20 cellular contexts compared by ENCODE assay signal in the genomic region with DNA sequence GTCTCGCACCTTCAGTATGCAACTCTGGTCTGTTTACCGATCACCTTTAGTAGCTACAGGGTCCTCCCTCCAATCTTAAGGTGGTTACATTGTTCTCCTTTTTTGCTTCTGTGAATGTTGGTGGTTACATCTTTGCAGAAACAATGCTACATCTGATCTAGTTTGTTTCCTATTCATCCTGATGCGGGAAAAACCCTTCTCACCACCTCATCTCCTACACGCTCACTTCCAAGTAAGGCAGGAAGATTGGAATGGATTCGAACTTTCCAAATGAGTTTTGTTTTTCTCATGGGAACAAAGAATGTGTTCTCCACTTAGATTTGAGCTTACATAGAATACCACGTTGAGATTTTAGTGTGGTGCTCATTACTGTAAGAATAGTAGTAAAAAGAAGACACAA. TPM values are rescaled to one million over a fixed set of nuclear protein-coding genes. Genes with fewer than 3 reads are reported as not detected.
"Had no signal": no experiment of that assay in that cellular context is flagged by ENCODE, and none has a peak within 500 bp of the region (broad histone marks: within the 10 kb centered on the region; RNA-seq: fewer than 3 reads in every experiment).

No MANE protein-coding gene starts in this region.

- H3K9me3 Mint-ChIP-seq: natural killer cell, T-cell had no signal

- H3K27ac ChIP-seq: cardiac muscle cell, SK-N-MC, tibial nerve had no signal

- FAIRE-seq: colon, islet of Langerhans had no signal

- H3K4me3 Mint-ChIP-seq: natural killer cell, T-cell had no signal

- DNase-seq: activated CD4-positive, alpha-beta T cell treated with anti-CD3 and anti-CD28 coated beads, Interleukin-2, amount 50 U/mL, for 48 hours; activated CD4-positive, CD25-positive, alpha-beta regulatory T cell; activated gamma-delta T cell treated with Interleukin-2 at 50 U/mL for 16 hours; foreskin melanocyte; head of caudate nucleus; mammary epithelial cell; natural killer cell; nucleus accumbens; right cardiac atrium; T-cell had no signal

- H3K27me3 Mint-ChIP-seq: T-cell had no signal

- H3K9me3 ChIP-seq: tibial nerve had no signal

- H3K4me2 ChIP-seq: smooth muscle cell had no signal

- ATAC-seq: natural killer cell, right cardiac atrium, T-cell had no signal

- H3K4me3 ChIP-seq: cardiac muscle cell, SK-N-MC, smooth muscle cell, tibial nerve had no signal

RNA-seq across cellular contexts. Expression of gene IL17C, which starts 53.7 kb away (rescaled TPM):
- total RNA-seq: cardiac muscle cell, left lobe of liver, mammary epithelial cell, mucosa of gallbladder, posterior vena cava, right cardiac atrium, smooth muscle cell, subcutaneous adipose tissue, tibial nerve had no signal
